12 cellular contexts compared by ENCODE assay signal in genomic region chr12:65335021-65335714, GRCh38. TPM values are rescaled to one million over a fixed set of nuclear protein-coding genes. Genes with fewer than 3 reads are reported as not detected.
DNase-seq lines count a peak whose midpoint lies in the region; ATAC-seq and TF ChIP-seq lines count a peak whose summit lies in the region.
"Had no signal": no experiment of that assay in that cellular context is flagged by ENCODE, and none has a peak within 500 bp of the region (broad histone marks: within the 10 kb centered on the region; RNA-seq: fewer than 3 reads in every experiment).

No MANE protein-coding gene starts in this region.

- no peaks in the 10 kb centered on the region for H3K9me2 ChIP-seq in PC-3 (replicated peaks; ENCODE audit: low read length)

- H4K20me1 ChIP-seq in PC-3 (ENCODE audit: low read length) (no peaks in the 10 kb centered on the region), osteoblast (ENCODE audit: insufficient read depth, low read length) (no peaks in the 10 kb centered on the region)

- peak; percentile 93 for ATAC-seq in PC-3
- ATAC-seq in CD8-positive, alpha-beta T cell = no peak
- ATAC-seq in HG03354 (IDR thresholded peaks at IDR 0.05; ENCODE audit: poor library complexity, severe bottlenecking, unreplicated experiment) = no peak

- H3K27me3 ChIP-seq in Caco-2 (replicated peaks; ENCODE audit: control insufficient read depth, insufficient read depth, low read length) (no peaks in the 10 kb centered on the region), PC-3 (ENCODE audit: low read length) (no peaks in the 10 kb centered on the region), osteoblast (ENCODE audit: insufficient read depth, low read length) (no peaks in the 10 kb centered on the region), endodermal cell (ENCODE audit: control insufficient read depth, insufficient read depth, low read length, poor library complexity, severe bottlenecking) (no peaks in the 10 kb centered on the region)
- no peaks in the 10 kb centered on the region for H3K27me3 ChIP-seq in CD8-positive, alpha-beta T cell (ENCODE audit: insufficient read depth, low read length)
- H3K27me3 ChIP-seq: tibial artery had no signal

- H3K4me1 Mint-ChIP-seq in Caco-2 (ENCODE audit: low read depth, unreplicated experiment) (peaks cover 21% of the 10 kb centered on the region), endodermal cell (peaks cover 7% of the 10 kb centered on the region)
- H3K4me1 Mint-ChIP-seq in CD8-positive, alpha-beta T cell (ENCODE audit: low read depth) = no peaks in the 10 kb centered on the region

- no peaks in the 10 kb centered on the region for H3K36me3 Mint-ChIP-seq in Caco-2 (ENCODE audit: insufficient read depth, unreplicated experiment)
- no peaks in the 10 kb centered on the region for H3K36me3 Mint-ChIP-seq in CD8-positive, alpha-beta T cell
- no peaks in the 10 kb centered on the region for H3K36me3 Mint-ChIP-seq in endodermal cell (ENCODE audit: low read depth)

- H3K79me2 ChIP-seq in PC-3 (ENCODE audit: low read length) (no peaks in the 10 kb centered on the region), osteoblast (ENCODE audit: insufficient read depth, low read length) (no peaks in the 10 kb centered on the region)

- DNase-seq in Caco-2 (peak; percentile 58 to 66), PC-3 (peak; percentile 60), fibroblast of mammary gland (ENCODE audit: low read depth) (peak; percentile 89), osteoblast (ENCODE audit: insufficient read length, low spot score, missing footprints) (peak; percentile 65), NAMALWA (ENCODE audit: low spot score) (no peak), endodermal cell (no peak)
- DNase-seq in CD8-positive, alpha-beta T cell = no peak
- DNase-seq: activated CD4-positive, CD25-positive, alpha-beta regulatory T cell treated with anti-CD3 and anti-CD28 coated beads, Interleukin-2, amount 50 U/mL, for 72 hours; NCI-H1694 treated with DMSO at 0.1 percent for 48 hours; tibial artery had no signal

- intact Hi-C loops in Caco-2 (cut with micrococcal nuclease; ENCODE audit: unreplicated experiment) (loop anchor here (1.0 to 10.0 kb wide), 2 partner anchors 16 to 50 kb away; no protein-coding TSS in a partner anchor), PC-3 (cut with micrococcal nuclease) (no loop called here)
- intact Hi-C loops in CD8-positive, alpha-beta T cell (cut with DNase I, micrococcal nuclease) = no loop called here

- H3K4me1 ChIP-seq in Caco-2 (peaks cover 25% of the 10 kb centered on the region), PC-3 (ENCODE audit: insufficient read depth, low read length) (peaks cover 9% of the 10 kb centered on the region), osteoblast (ENCODE audit: insufficient read depth, low read length) (peaks cover 14% of the 10 kb centered on the region), endodermal cell (ENCODE audit: control insufficient read depth, insufficient read depth, low read length) (no peaks in the 10 kb centered on the region)
- no peaks in the 10 kb centered on the region for H3K4me1 ChIP-seq in CD8-positive, alpha-beta T cell (ENCODE audit: insufficient read depth, low read length)

- POLR2A ChIA-PET in Caco-2 (lab: Charles Lee) = interaction anchor here (0.6 kb wide), 1 partner anchor 254 kb away, joined by 3 read pairs; no protein-coding TSS in a partner anchor
- POLR2A ChIA-PET in PC-3 (lab: Charles Lee; ENCODE audit: unreplicated experiment) = no interaction called here
- POLR2A ChIA-PET in CD8-positive, alpha-beta T cell (lab: Charles Lee) = no interaction called here

- H3K36me3 ChIP-seq in Caco-2 (ENCODE audit: control insufficient read depth, insufficient read depth, low read length) = no peaks in the 10 kb centered on the region
- H3K36me3 ChIP-seq in PC-3 (ENCODE audit: low read depth, low read length) = no peaks in the 10 kb centered on the region
- peaks cover 32% of the 10 kb centered on the region for H3K36me3 ChIP-seq in osteoblast (ENCODE audit: insufficient read depth, low read length)
- H3K36me3 ChIP-seq in CD8-positive, alpha-beta T cell (ENCODE audit: insufficient read depth, low read length) = no peaks in the 10 kb centered on the region
- H3K36me3 ChIP-seq in endodermal cell (ENCODE audit: control insufficient read depth, insufficient read depth, low read length) = no peaks in the 10 kb centered on the region

- H3K4me2 ChIP-seq in PC-3 (ENCODE audit: low read length) (no peak overlapping the region), osteoblast (ENCODE audit: insufficient read depth, low read length) (no peak overlapping the region)

- H2AFZ ChIP-seq in PC-3 (ENCODE audit: low read length) = no peak overlapping the region
- no peak overlapping the region for H2AFZ ChIP-seq in osteoblast (ENCODE audit: low read length)

- TF ChIP-seq CTCF in Caco-2 (IDR thresholded peaks at IDR 0.05; ENCODE audit: insufficient read depth in 1 of 2, low read depth in 1 of 2, low read length in 1 of 2, severe bottlenecking in 1 of 2, unreplicated experiment in 1 of 2) (no peak), PC-3 (conservative IDR thresholded peaks at IDR 0.05; ENCODE audit: low read depth, low read length) (no peak), fibroblast of mammary gland (conservative IDR thresholded peaks at IDR 0.05; ENCODE audit: control insufficient read depth, insufficient read depth, low read depth, low read length) (no peak), osteoblast (IDR thresholded peaks at IDR 0.05; ENCODE audit: extremely low read depth, low read depth, low read length) (no peak), endodermal cell (conservative IDR thresholded peaks at IDR 0.05) (no peak)
- TF ChIP-seq CTCF in CD8-positive, alpha-beta T cell (IDR thresholded peaks at IDR 0.05) = no peak

- no peaks in the 10 kb centered on the region for H3F3A ChIP-seq in PC-3 (ENCODE audit: low read length, unreplicated experiment)

- H3K4me3 ChIP-seq in Caco-2 (ENCODE audit: low read depth, low read length) (no peak overlapping the region), PC-3 (ENCODE audit: low read length) (no peak overlapping the region), fibroblast of mammary gland (ENCODE audit: control insufficient read depth, low read depth, low read length) (no peak overlapping the region), osteoblast (ENCODE audit: insufficient read depth, low read length) (no peak overlapping the region), endodermal cell (ENCODE audit: low read length) (no peak overlapping the region)
- H3K4me3 ChIP-seq in CD8-positive, alpha-beta T cell (ENCODE audit: low read depth, low read length) = no peak overlapping the region
- H3K4me3 ChIP-seq: tibial artery had no signal

- no peaks in the 10 kb centered on the region for H3K9me3 ChIP-seq in Caco-2
- no peaks in the 10 kb centered on the region for H3K9me3 ChIP-seq in PC-3 (ENCODE audit: low read length)
- no peaks in the 10 kb centered on the region for H3K9me3 ChIP-seq in osteoblast (ENCODE audit: low read depth, low read length)
- H3K9me3 ChIP-seq in CD8-positive, alpha-beta T cell (ENCODE audit: low read length) = no peaks in the 10 kb centered on the region
- H3K9me3 ChIP-seq in endodermal cell (ENCODE audit: control insufficient read depth, low read length) = no peaks in the 10 kb centered on the region
- H3K9me3 ChIP-seq: tibial artery had no signal

- 84% methylated on average over 2 of the region's 5 CpGs; no CpG with 5 or more reads in 1 of the 2 experiments for WGBS in endodermal cell (ENCODE audit: insufficient coverage in 1 of 2, insufficient read length in 1 of 2), 2 experiments

- CTCF ChIA-PET in Caco-2 (lab: Charles Lee) = no interaction called here
- CTCF ChIA-PET in PC-3 (lab: Charles Lee) = no interaction called here
- CTCF ChIA-PET in CD8-positive, alpha-beta T cell (lab: Charles Lee) = no interaction called here

- H3K4me3 Mint-ChIP-seq in Caco-2 (ENCODE audit: unreplicated experiment) (peak overlapping the region; percentile 64), endodermal cell (no peak overlapping the region)
- no peak overlapping the region for H3K4me3 Mint-ChIP-seq in CD8-positive, alpha-beta T cell

- no peaks in the 10 kb centered on the region for H3K9me3 Mint-ChIP-seq in Caco-2 (ENCODE audit: unreplicated experiment)
- no peaks in the 10 kb centered on the region for H3K9me3 Mint-ChIP-seq in CD8-positive, alpha-beta T cell
- H3K9me3 Mint-ChIP-seq in endodermal cell = no peaks in the 10 kb centered on the region

- H3K27me3 Mint-ChIP-seq in Caco-2 (ENCODE audit: insufficient read depth, unreplicated experiment) = no peaks in the 10 kb centered on the region
- H3K27me3 Mint-ChIP-seq in CD8-positive, alpha-beta T cell (ENCODE audit: low read depth) = peaks cover 2% of the 10 kb centered on the region
- H3K27me3 Mint-ChIP-seq in endodermal cell (ENCODE audit: insufficient read depth) = peaks cover 9% of the 10 kb centered on the region
- H3K27me3 Mint-ChIP-seq: progenitor cell of endocrine pancreas had no signal

- H3K27ac ChIP-seq in PC-3 (ENCODE audit: low read length) (no peak overlapping the region), osteoblast (ENCODE audit: low read depth, low read length) (peak overlapping the region; percentile 21), endodermal cell (ENCODE audit: low read depth, low read length) (no peak overlapping the region)
- H3K27ac ChIP-seq in CD8-positive, alpha-beta T cell (ENCODE audit: low read depth, low read length) = no peak overlapping the region
- H3K27ac ChIP-seq: tibial artery had no signal

- H3K9ac ChIP-seq in PC-3 (ENCODE audit: low read length) (no peak overlapping the region), endodermal cell (ENCODE audit: extremely low read depth, low read length, poor library complexity, severe bottlenecking) (no peak overlapping the region)

- no TSS peak for BruUV-seq in Caco-2 (replicated peaks; lab: Mats Ljungman, UMichigan)
- BruUV-seq in PC-3 (replicated peaks; lab: Mats Ljungman, UMichigan) = no TSS peak

- H3K27ac Mint-ChIP-seq in Caco-2 (ENCODE audit: unreplicated experiment) = peak overlapping the region; percentile 64
- no peak overlapping the region for H3K27ac Mint-ChIP-seq in CD8-positive, alpha-beta T cell
- no peak overlapping the region for H3K27ac Mint-ChIP-seq in endodermal cell
- H3K27ac Mint-ChIP-seq: progenitor cell of endocrine pancreas had no signal

RNA-seq across cellular contexts. Expression of gene MSRB3, which starts 56.7 kb away (rescaled TPM):
- total RNA-seq in Caco-2 (2022) = 7.4 and 7.7 TPM in 2 replicates
- 4.5 and 5.9 TPM in 2 replicates for total RNA-seq in PC-3 (2014; rRNA removed)
- 72.4 and 81.0 TPM in 2 replicates for total RNA-seq in osteoblast
- not detected for total RNA-seq in CD8-positive, alpha-beta T cell
- 1 to 10 TPM; 1.2 to 2.1 TPM for total RNA-seq in endodermal cell
- polyA plus RNA-seq in endodermal cell (2013, experiment 1 of 2) = 8.0 TPM
- 7.7 TPM for polyA plus RNA-seq in endodermal cell (2013, experiment 2 of 2)

Comparison
In these comparisons a context has a peak if more than half of its experiments do, and no peak if none do; other contexts are left out.
1. DNase-seq: peak in Caco-2 (2 of 2), PC-3 (single experiment), fibroblast of mammary gland (single experiment) and osteoblast (single experiment); none in NAMALWA (single experiment), CD8-positive, alpha-beta T cell (0 of 7) and endodermal cell (single experiment).